Comparison of ENCODE assay signal across 24 cellular contexts in genomic region chr2:154243685-154244084, GRCh38.
DNase-seq lines count a peak whose midpoint lies in the region; TF ChIP-seq lines count a peak whose summit lies in the region.
"Had no signal": no experiment of that assay in that cellular context is flagged by ENCODE, and none has a peak within 500 bp of the region (broad histone marks: within the 10 kb centered on the region; RNA-seq: fewer than 3 reads in every experiment).

No MANE protein-coding gene starts in this region.

- H2AFZ ChIP-seq in SK-N-SH (ENCODE audit: low read depth), result no peak overlapping the region

- H4K20me1 ChIP-seq in SK-N-SH (ENCODE audit: insufficient read depth), result no peaks in the 10 kb centered on the region
- H4K20me1 ChIP-seq: BLaER1 had no signal

- H3F3A ChIP-seq in SK-N-SH (replicated peaks; ENCODE audit: insufficient read depth), result no peaks in the 10 kb centered on the region

- TF ChIP-seq RAD21 in SK-N-SH (IDR thresholded peaks at IDR 0.05; ENCODE audit: low read length), result no peak

- no peak overlapping the region for H3K9ac ChIP-seq in SK-N-SH
- H3K9ac ChIP-seq: BLaER1 had no signal

- H3K27me3 ChIP-seq in SK-N-SH (ENCODE audit: insufficient read depth), result no peaks in the 10 kb centered on the region
- H3K27me3 ChIP-seq: BE2C, BLaER1 had no signal

- TF ChIP-seq CTCF in SK-N-SH (IDR thresholded peaks at IDR 0.05), result no peak
- TF ChIP-seq CTCF in nephron progenitor cell (IDR thresholded peaks at IDR 0.05), result no peak
- no peak for TF ChIP-seq CTCF in RWPE1 (conservative IDR thresholded peaks at IDR 0.05; ENCODE audit: low read depth)

- H3K4me2 ChIP-seq in SK-N-SH, result no peak overlapping the region
- H3K4me2 ChIP-seq: BLaER1 had no signal

- H3K9me2 ChIP-seq in SK-N-SH, result no peaks in the 10 kb centered on the region

- CTCF ChIA-PET in SK-N-SH (lab: Yijun Ruan, JAX), result interaction anchor here (0.9 to 1.2 kb wide), 2 partner anchors 9 to 12 kb away, joined by 3 to 5 read pairs; no protein-coding TSS in a partner anchor
- CTCF ChIA-PET in RWPE1 (lab: Yijun Ruan, JAX), result interaction anchor here (0.6 kb wide), 1 partner anchor 15 kb away, joined by 4 read pairs; no protein-coding TSS in a partner anchor

- TF ChIP-seq EP300 in SK-N-SH (IDR thresholded peaks at IDR 0.05; ENCODE audit: borderline replicate concordance in 1 of 2, low read depth in 1 of 2, low read length in 1 of 2), result no peak; a peak in 1 of 4 replicates

- H3K9me3 Mint-ChIP-seq in nephron progenitor cell, result no peaks in the 10 kb centered on the region

- H3K4me3 ChIP-seq in SK-N-SH (ENCODE audit: low read depth in 2 of 2, low read length in 1 of 2), result no peak overlapping the region
- H3K4me3 ChIP-seq: BLaER1, GM12878 had no signal

- H3K27ac ChIP-seq in SK-N-SH (ENCODE audit: low read depth in 2 of 2, low read length in 1 of 2) (no peak overlapping the region), RWPE1 (no peak overlapping the region)
- H3K27ac ChIP-seq: BLaER1 had no signal

- WGBS in SK-N-SH (ENCODE audit: low lambda C conversion rate), result 17% methylated on average over 1 of the region's 1 CpG

- no peaks in the 10 kb centered on the region for H3K4me1 Mint-ChIP-seq in nephron progenitor cell
- H3K4me1 Mint-ChIP-seq: CD14-positive monocyte; CD4-positive, alpha-beta memory T cell; CD4-positive, CD25-positive, alpha-beta regulatory T cell; CD8-positive, alpha-beta memory T cell had no signal

- no peaks in the 10 kb centered on the region for H3K79me2 ChIP-seq in SK-N-SH (ENCODE audit: insufficient read depth)

- no peaks in the 10 kb centered on the region for H3K9me3 ChIP-seq in SK-N-SH
- H3K9me3 ChIP-seq: BE2C, BLaER1 had no signal

- peaks cover 0 to 2% of the 10 kb centered on the region in 2 experiments for H3K36me3 ChIP-seq in SK-N-SH (replicated peaks in 1 of 2; ENCODE audit: control insufficient read depth in 1 of 2, insufficient read depth in 2 of 2, low read length in 1 of 2)
- H3K36me3 ChIP-seq: BE2C, BLaER1 had no signal

- peak overlapping the region; percentile 27 for H3K27ac Mint-ChIP-seq in nephron progenitor cell
- H3K27ac Mint-ChIP-seq: CD14-positive monocyte; CD4-positive, alpha-beta memory T cell; CD4-positive, CD25-positive, alpha-beta regulatory T cell; CD8-positive, alpha-beta memory T cell had no signal

- H3K36me3 Mint-ChIP-seq in nephron progenitor cell (ENCODE audit: low read depth), result no peaks in the 10 kb centered on the region
- H3K36me3 Mint-ChIP-seq: CD14-positive monocyte; CD4-positive, alpha-beta memory T cell; CD4-positive, CD25-positive, alpha-beta regulatory T cell; CD8-positive, alpha-beta memory T cell had no signal

- DNase-seq in SK-N-DZ (ENCODE audit: low spot score) (peak; percentile 38), SK-N-SH (peak; percentile 3), nephron progenitor cell (no peak), RWPE1 (ENCODE audit: low spot score) (no peak), HuH-7 (ENCODE audit: low spot score) (no peak), islet precursor cell (no peak)
- DNase-seq: 8988T; ACHN; BE2C; C1 segment of cervical spinal cord; CD4-positive, alpha-beta memory T cell; CD4-positive, CD25-positive, alpha-beta regulatory T cell; CD8-positive, alpha-beta memory T cell; COR-L47; DMS 273 treated with DMSO at 0.1 percent for 48 hours; DMS153; DMS53; DMS79; DND-41; EL; GDM1 had no signal

- no peak overlapping the region for H3K4me3 Mint-ChIP-seq in nephron progenitor cell
- H3K4me3 Mint-ChIP-seq: CD14-positive monocyte; CD4-positive, alpha-beta memory T cell; CD4-positive, CD25-positive, alpha-beta regulatory T cell; CD8-positive, alpha-beta memory T cell had no signal

- peaks cover 5% of the 10 kb centered on the region for H3K27me3 Mint-ChIP-seq in nephron progenitor cell (ENCODE audit: low read depth, poor library complexity)
- H3K27me3 Mint-ChIP-seq: CD4-positive, alpha-beta memory T cell; CD4-positive, CD25-positive, alpha-beta regulatory T cell; CD8-positive, alpha-beta memory T cell had no signal

- H3K4me1 ChIP-seq in SK-N-SH (ENCODE audit: control insufficient read depth in 1 of 2, insufficient read depth in 2 of 2, low read depth in 1 of 2, low read length in 1 of 2), result no peaks in the 10 kb centered on the region; a peak in 1 of 4 replicates
- H3K4me1 ChIP-seq: BE2C, BLaER1 had no signal

- POLR2A ChIA-PET in SK-N-SH (lab: Yijun Ruan, JAX) (no interaction called here), RWPE1 (lab: Yijun Ruan, JAX; ENCODE audit: low non-redundant PET) (no interaction called here)

TF ChIP-seq in SK-N-SH, 30 proteins besides CTCF, POLR2A, EP300 and RAD21:
- TF ChIP-seq GATA2 (CRISPR knock-in tag; IDR thresholded peaks at IDR 0.05), result no peak
- no peak for TF ChIP-seq GABPA (IDR thresholded peaks at IDR 0.05; ENCODE audit: low read depth)
- TF ChIP-seq TAF1 (IDR thresholded peaks at IDR 0.05; ENCODE audit: borderline replicate concordance, low read depth, low read length), result no peak

Comparison
In these comparisons a context has a peak if more than half of its experiments do, and no peak if none do; other contexts are left out.
1. DNase-seq: peak in SK-N-DZ (single experiment) and SK-N-SH (single experiment); none in nephron progenitor cell (single experiment), RWPE1 (single experiment), HuH-7 (single experiment) and islet precursor cell (single experiment).